ENCODE assay signal across 11 cellular contexts in genomic region chr4:22501715-22502095, GRCh38.
"Had no signal": no experiment of that assay in that cellular context is flagged by ENCODE, and none has a peak within 500 bp of the region (broad histone marks: within the 10 kb centered on the region; RNA-seq: fewer than 3 reads in every experiment).

No MANE protein-coding gene starts in this region.

- H3K4me3 ChIP-seq: coronary artery, hepatocyte, lung, SJSA1, tibial artery had no signal

- H3K9me3 ChIP-seq: SJSA1, tibial artery had no signal

- H3K36me3 ChIP-seq: SJSA1, tibial artery had no signal

- ATAC-seq: naive thymus-derived CD4-positive, alpha-beta T cell had no signal

- H3K9me3 Mint-ChIP-seq: naive thymus-derived CD4-positive, alpha-beta T cell had no signal

- H3K27ac Mint-ChIP-seq: naive thymus-derived CD4-positive, alpha-beta T cell had no signal

- H3K27ac ChIP-seq: coronary artery, epithelial cell of prostate, hepatocyte, tibial artery had no signal

- DNase-seq: activated effector memory CD4-positive, alpha-beta T cell treated with Interleukin-2 at 50 U/mL for 16 hours; caudate nucleus; effector CD4-positive, alpha-beta T cell; T-helper 9 cell; tibial artery had no signal

- H3K27me3 Mint-ChIP-seq: naive thymus-derived CD4-positive, alpha-beta T cell had no signal

- H3K27me3 ChIP-seq: hepatocyte, SJSA1, tibial artery had no signal

- H3K4me3 Mint-ChIP-seq: naive thymus-derived CD4-positive, alpha-beta T cell had no signal
